ENCODE assay signal across 8 cellular contexts in genomic region chr2:169573160-169573973, GRCh38. TPM values are rescaled to one million over a fixed set of nuclear protein-coding genes. Genes with fewer than 3 reads are reported as not detected.
A peak's percentile ranks its signal among the peaks of the same experiment; 100 is the strongest.
DNase-seq lines count a peak whose midpoint lies in the region; ATAC-seq and TF ChIP-seq lines count a peak whose summit lies in the region.

FASTKD1 (minus strand) TSS chr2:169573865; CDS start chr2:169572029, 1,836 bp downstream.

- peaks cover 14 to 36% (median 30%) of the 10 kb centered on the region in 10 experiments; a peak in 19 of 20 replicates for H3K4me1 ChIP-seq in BLaER1 treated with 17β-estradiol and CSF1 and Interleukin-3, amounts not matched to agents 10 nM and 100 nM

- TF ChIP-seq CTCF in dorsolateral prefrontal cortex (IDR thresholded peaks at IDR 0.05 in 54 of 56, conservative IDR thresholded peaks at IDR 0.05 in 2 of 56; ENCODE audit: low read depth in 1 of 56, partially characterized antibody in 56 of 56) (peak in 18 of 56 donors; percentile 11 to 50 (median 29)), lower leg skin (IDR thresholded peaks at IDR 0.05) (peak in 1 of 3 donors; percentile 58)

- intact Hi-C loops in dorsolateral prefrontal cortex (cut with DNase I) (loop anchor here in 1 of 2 donors (1.0 kb wide), 1 partner anchor 11 kb away; the partner anchor contains the start of gene PPIG), lower leg skin (cut with DNase I; ENCODE audit: low total_unique reads) (no loop called here)

- peak within 1 kb of the TSS; percentile 80 to 91 (median 87) for H3K9ac ChIP-seq in BLaER1 treated with 17β-estradiol and CSF1 and Interleukin-3, amounts not matched to agents 10 nM and 100 nM

- DNase-seq in NCI-H82 (lab: John Stamatoyannopoulos, UW) = peak; percentile 99
- DNase-seq in activated CD4-positive, alpha-beta T cell treated with anti-CD3 and anti-CD28 coated beads, Interleukin-2, amount 50 U/mL, for 48 hours = peak; percentile 90 to 92
- peak; percentile 82 to 95 (median 93) for DNase-seq in dorsolateral prefrontal cortex
- DNase-seq in lower leg skin (ENCODE audit: low spot score in 2 of 2) = peak; percentile 90 to 97
- peak; percentile 80 to 86 for DNase-seq in stimulated activated CD4-positive, alpha-beta T cell treated with anti-CD3 and anti-CD28 coated beads, Interleukin-4, amount 100 ng/mL, for 48 hours (ENCODE audit: low read depth in 2 of 2)

- H3K9me3 ChIP-seq in BLaER1 treated with 17β-estradiol and CSF1 and Interleukin-3, amounts not matched to agents 10 nM and 100 nM (replicated peaks in 1 of 11) = peaks cover 0 to 8% (median 0%) of the 10 kb centered on the region in 11 experiments; a peak in 2 of 22 replicates

- peak within 1 kb of the TSS; percentile 72 to 92 (median 83) for H3K4me2 ChIP-seq in BLaER1 treated with 17β-estradiol and CSF1 and Interleukin-3, amounts not matched to agents 10 nM and 100 nM

- ATAC-seq in GM19372 (IDR thresholded peaks at IDR 0.05; ENCODE audit: low read depth, unreplicated experiment) = peak; percentile 100
- ATAC-seq in HG03558 (IDR thresholded peaks at IDR 0.05; ENCODE audit: extremely low read depth, unreplicated experiment) = peak; percentile 98

- H3K27ac ChIP-seq in BLaER1 treated with 17β-estradiol and CSF1 and Interleukin-3, amounts not matched to agents 10 nM and 100 nM = peak within 1 kb of the TSS; percentile 59 to 88 (median 82); a peak in 21 of 22 replicates
- H3K27ac ChIP-seq in dorsolateral prefrontal cortex = peak within 1 kb of the TSS in 49 of 59 donors; percentile 1 to 85 (median 60)

- peak within 1 kb of the TSS; percentile 75 to 94 (median 85) for H3K4me3 ChIP-seq in BLaER1 treated with 17β-estradiol and CSF1 and Interleukin-3, amounts not matched to agents 10 nM and 100 nM
- H3K4me3 ChIP-seq in dorsolateral prefrontal cortex (peak within 1 kb of the TSS; percentile 50 to 95 (median 79)), lower leg skin (ENCODE audit: low read depth, poor library complexity, severe bottlenecking) (peak within 1 kb of the TSS; percentile 51)

- H3K27me3 ChIP-seq in BLaER1 treated with 17β-estradiol and CSF1 and Interleukin-3, amounts not matched to agents 10 nM and 100 nM = no peaks in the 10 kb centered on the region
- H3K27me3 ChIP-seq in dorsolateral prefrontal cortex = no peaks in the 10 kb centered on the region

- 0 to 1% methylated on average over 33 of the region's 33 CpGs for WGBS in lower leg skin, 2 donors

- TF ChIP-seq POLR2A in lower leg skin (IDR thresholded peaks at IDR 0.05) = no peak

- peaks cover 0 to 22% (median 4%) of the 10 kb centered on the region in 11 experiments; a peak in 5 of 22 replicates for H4K20me1 ChIP-seq in BLaER1 treated with 17β-estradiol and CSF1 and Interleukin-3, amounts not matched to agents 10 nM and 100 nM

- peaks cover 5 to 31% (median 18%) of the 10 kb centered on the region in 11 experiments; a peak in 18 of 22 replicates for H3K36me3 ChIP-seq in BLaER1 treated with 17β-estradiol and CSF1 and Interleukin-3, amounts not matched to agents 10 nM and 100 nM

RNA-seq across cellular contexts. Expression of gene FASTKD1, which starts in this region (rescaled TPM):
- total RNA-seq in dorsolateral prefrontal cortex = 10 to 100 TPM; 36.9 to 85.3 (median 55.5) TPM
- total RNA-seq in lower leg skin = 1 to 10 TPM; 4.1 to 9.7 (median 6.6) TPM

Comparison
In these comparisons a context has a peak if more than half of its experiments do, and no peak if none do; other contexts are left out.
1. Peak in every context shown above with its lines: DNase-seq, ATAC-seq, H3K4me3 ChIP-seq and H3K27ac ChIP-seq.